ENCODE assay signal across 13 cellular contexts in genomic region chr20:5596401-5597193, GRCh38. TPM values are rescaled to one million over a fixed set of nuclear protein-coding genes. Genes with fewer than 3 reads are reported as not detected.
DNase-seq lines count a peak whose midpoint lies in the region; ATAC-seq and TF ChIP-seq lines count a peak whose summit lies in the region.
"Had no signal": no experiment of that assay in that cellular context is flagged by ENCODE, and none has a peak within 500 bp of the region (broad histone marks: within the 10 kb centered on the region; RNA-seq: fewer than 3 reads in every experiment).

No MANE protein-coding gene starts in this region.

- H3K27ac Mint-ChIP-seq in naive B cell = peak overlapping the region in 4 of 6 donors; percentile 19 to 57 (median 35)

- H3K27me3 Mint-ChIP-seq in naive B cell = no peaks in the 10 kb centered on the region

- DNase-seq in GM12864 (ENCODE audit: low read depth) = no peak
- DNase-seq in naive B cell = no peak
- no peak for DNase-seq in AG08396 (ENCODE audit: low spot score)
- DNase-seq in HuH-7.5 (ENCODE audit: low spot score) = no peak
- no peak for DNase-seq in sciatic nerve (ENCODE audit: low spot score)
- DNase-seq: body of pancreas, DMS153, mesenchymal stem cell, NCI-H1105 treated with DMSO at 0.1 percent for 48 hours, SK-N-SH had no signal

- no peak for TF ChIP-seq CTCF in GM12864 (IDR thresholded peaks at IDR 0.05; ENCODE audit: low read depth, low read length, missing control alignments)

- peaks cover 27 to 60% (median 40%) of the 10 kb centered on the region in 3 donors for H3K4me1 Mint-ChIP-seq in naive B cell

- peak overlapping the region; percentile 22; the same call in 1 of the 2 replicates for H3K4me3 ChIP-seq in GM12864 (ENCODE audit: low read depth, low read length)
- H3K4me3 ChIP-seq: body of pancreas, hepatocyte had no signal

- no peaks in the 10 kb centered on the region for H3K9me3 Mint-ChIP-seq in naive B cell

- intact Hi-C loops in sciatic nerve (cut with DNase I) = no loop called here

- peak; percentile 50 for ATAC-seq in GM19351 (IDR thresholded peaks at IDR 0.05; ENCODE audit: unreplicated experiment)
- ATAC-seq in HG03460 (IDR thresholded peaks at IDR 0.05; ENCODE audit: unreplicated experiment) = peak; percentile 43
- no peak for ATAC-seq in naive B cell (ENCODE audit: low read depth in 2 of 2)
- ATAC-seq in sciatic nerve = no peak
- ATAC-seq: body of pancreas had no signal

- H3K4me3 Mint-ChIP-seq in naive B cell = no peak overlapping the region

- H3K36me3 Mint-ChIP-seq in naive B cell = peaks cover 4 to 17% of the 10 kb centered on the region in 2 donors

RNA-seq across cellular contexts. Expression of gene GPCPD1, which starts 14.2 kb away (rescaled TPM):
- 10 to 100 TPM; 39.5 to 60.5 (median 50.7) TPM for polyA plus RNA-seq in naive B cell (ENCODE audit: low read depth in 6 of 6)
- 47.4 TPM for total RNA-seq in sciatic nerve

Comparison
In these comparisons a context has a peak if more than half of its experiments do, and no peak if none do; other contexts are left out.
1. ATAC-seq: peak in GM19351 (single experiment) and HG03460 (single experiment); none in naive B cell (0 of 2) and sciatic nerve (single experiment).